ENCODE assay signal across 15 cellular contexts in the genomic region with DNA sequence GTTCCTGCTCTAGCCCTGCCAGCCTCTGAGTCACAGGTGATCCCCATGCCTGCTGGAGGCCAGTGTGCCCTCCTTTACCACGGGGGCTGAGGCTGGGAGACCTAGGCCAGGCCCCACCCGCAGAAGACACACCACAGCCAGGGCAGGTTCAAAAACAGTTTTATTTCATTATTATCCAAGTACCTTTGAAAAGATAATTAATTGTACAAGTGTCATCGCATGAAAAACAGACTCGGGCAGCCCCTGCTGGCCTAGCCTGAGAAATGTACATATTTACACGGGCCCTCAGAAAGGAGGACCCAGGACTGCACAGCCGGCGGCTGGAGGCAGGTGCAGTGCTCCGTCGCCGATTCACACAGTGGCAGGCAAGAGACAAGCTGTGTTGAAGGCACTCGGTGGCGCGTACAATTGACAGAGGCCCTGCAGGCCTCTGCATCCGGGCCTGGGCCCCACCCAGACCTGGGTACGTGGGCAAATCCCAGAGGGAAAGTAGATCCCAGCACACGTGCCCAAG. TPM values are rescaled to one million over a fixed set of nuclear protein-coding genes. Genes with fewer than 3 reads are reported as not detected.
DNase-seq lines count a peak whose midpoint lies in the region; TF ChIP-seq lines count a peak whose summit lies in the region.
"Had no signal": no experiment of that assay in that cellular context is flagged by ENCODE, and none has a peak within 500 bp of the region (broad histone marks: within the 10 kb centered on the region; RNA-seq: fewer than 3 reads in every experiment).

No MANE protein-coding gene starts in this region.

- H3K27ac Mint-ChIP-seq in activated T-helper 1 cell treated with anti-CD3 and anti-CD28 coated beads, Interleukin-12 subunit alpha, Interleukin-12 subunit beta, Interleukin-2, Interleukin-4 antibody, amounts not matched to agents 30 ng/mL and 10 ng/mL and 1 ng/mL, durations not matched to agents 14 hours and 24 hours and 36 hours, result no peak overlapping the region
- H3K27ac Mint-ChIP-seq: activated naive CD8-positive, alpha-beta T cell treated with anti-CD3 and anti-CD28 coated beads, Interleukin-2, amount 50 U/mL, for 24 hours; CD8-positive, alpha-beta memory T cell had no signal

- H3K4me3 Mint-ChIP-seq in activated T-helper 1 cell treated with anti-CD3 and anti-CD28 coated beads, Interleukin-12 subunit alpha, Interleukin-12 subunit beta, Interleukin-2, Interleukin-4 antibody, amounts not matched to agents 30 ng/mL and 10 ng/mL and 1 ng/mL, durations not matched to agents 14 hours and 24 hours and 36 hours, result no peak overlapping the region
- H3K4me3 Mint-ChIP-seq: activated naive CD8-positive, alpha-beta T cell treated with anti-CD3 and anti-CD28 coated beads, Interleukin-2, amount 50 U/mL, for 24 hours; CD8-positive, alpha-beta memory T cell; WTC11 had no signal

- no peak overlapping the region for H3K4me3 ChIP-seq in epithelial cell of proximal tubule (ENCODE audit: low read depth, low read length)
- H3K4me3 ChIP-seq in MM.1S (ENCODE audit: low read length), result no peak overlapping the region
- H3K4me3 ChIP-seq: smooth muscle cell had no signal

- no peaks in the 10 kb centered on the region for H3K79me2 ChIP-seq in MM.1S (ENCODE audit: low read length)

- TF ChIP-seq CTCF in epithelial cell of proximal tubule (conservative IDR thresholded peaks at IDR 0.05; ENCODE audit: low read depth, low read length) (peak; percentile 14), MM.1S (IDR thresholded peaks at IDR 0.05; ENCODE audit: low read length) (no peak)

- no peak overlapping the region for H3K9ac ChIP-seq in MM.1S (ENCODE audit: low read length)

- H3K9me3 ChIP-seq in MM.1S (replicated peaks; ENCODE audit: insufficient read depth, low read length), result no peaks in the 10 kb centered on the region

- no peaks in the 10 kb centered on the region for H3K4me1 Mint-ChIP-seq in activated T-helper 1 cell treated with anti-CD3 and anti-CD28 coated beads, Interleukin-12 subunit alpha, Interleukin-12 subunit beta, Interleukin-2, Interleukin-4 antibody, amounts not matched to agents 30 ng/mL and 10 ng/mL and 1 ng/mL, durations not matched to agents 14 hours and 24 hours and 36 hours (ENCODE audit: low read depth)
- H3K4me1 Mint-ChIP-seq: activated naive CD8-positive, alpha-beta T cell treated with anti-CD3 and anti-CD28 coated beads, Interleukin-2, amount 50 U/mL, for 24 hours; CD8-positive, alpha-beta memory T cell; WTC11 had no signal

- no peaks in the 10 kb centered on the region for H3K36me3 Mint-ChIP-seq in activated T-helper 1 cell treated with anti-CD3 and anti-CD28 coated beads, Interleukin-12 subunit alpha, Interleukin-12 subunit beta, Interleukin-2, Interleukin-4 antibody, amounts not matched to agents 30 ng/mL and 10 ng/mL and 1 ng/mL, durations not matched to agents 14 hours and 24 hours and 36 hours (ENCODE audit: low read depth)

- no peak overlapping the region for H2AFZ ChIP-seq in MM.1S (ENCODE audit: low read length)

- intact Hi-C loops in activated T-helper 1 cell treated with anti-CD3 and anti-CD28 coated beads, Interleukin-12 subunit alpha, Interleukin-12 subunit beta, Interleukin-2, Interleukin-4 antibody, amounts not matched to agents 30 ng/mL and 10 ng/mL and 1 ng/mL, durations not matched to agents 14 hours and 24 hours and 36 hours (cut with micrococcal nuclease), result no loop called here

- no peaks in the 10 kb centered on the region for H3K4me1 ChIP-seq in MM.1S (ENCODE audit: low read length)

- no peaks in the 10 kb centered on the region for H3K9me2 ChIP-seq in MM.1S (replicated peaks; ENCODE audit: insufficient read depth, low read length)

- no peaks in the 10 kb centered on the region for H3K27me3 Mint-ChIP-seq in activated T-helper 1 cell treated with anti-CD3 and anti-CD28 coated beads, Interleukin-12 subunit alpha, Interleukin-12 subunit beta, Interleukin-2, Interleukin-4 antibody, amounts not matched to agents 30 ng/mL and 10 ng/mL and 1 ng/mL, durations not matched to agents 14 hours and 24 hours and 36 hours (ENCODE audit: insufficient read depth)
- H3K27me3 Mint-ChIP-seq: activated naive CD8-positive, alpha-beta T cell treated with anti-CD3 and anti-CD28 coated beads, Interleukin-2, amount 50 U/mL, for 24 hours; CD8-positive, alpha-beta memory T cell had no signal

- H3K36me3 ChIP-seq in MM.1S (replicated peaks; ENCODE audit: insufficient read depth, low read length), result no peaks in the 10 kb centered on the region

- H3K4me2 ChIP-seq in MM.1S (ENCODE audit: low read depth, low read length), result no peak overlapping the region
- H3K4me2 ChIP-seq: smooth muscle cell had no signal

- H4K20me1 ChIP-seq in MM.1S (ENCODE audit: insufficient read depth, low read length), result no peaks in the 10 kb centered on the region

- no peaks in the 10 kb centered on the region for H3K9me3 Mint-ChIP-seq in activated T-helper 1 cell treated with anti-CD3 and anti-CD28 coated beads, Interleukin-12 subunit alpha, Interleukin-12 subunit beta, Interleukin-2, Interleukin-4 antibody, amounts not matched to agents 30 ng/mL and 10 ng/mL and 1 ng/mL, durations not matched to agents 14 hours and 24 hours and 36 hours
- H3K9me3 Mint-ChIP-seq: activated naive CD8-positive, alpha-beta T cell treated with anti-CD3 and anti-CD28 coated beads, Interleukin-2, amount 50 U/mL, for 24 hours; CD8-positive, alpha-beta memory T cell; WTC11 had no signal

- H3K27me3 ChIP-seq in MM.1S (replicated peaks; ENCODE audit: insufficient read depth, low read length), result no peaks in the 10 kb centered on the region

- H3K27ac ChIP-seq in MM.1S (ENCODE audit: low read length), result no peak overlapping the region

- H3F3A ChIP-seq in MM.1S (ENCODE audit: insufficient read depth, low read length), result no peaks in the 10 kb centered on the region

- DNase-seq in DMS53 (lab: John Stamatoyannopoulos, UW), result peak; percentile 88
- peak; percentile 52 for DNase-seq in NCI-H1092 (lab: John Stamatoyannopoulos, UW)
- peak; percentile 65 for DNase-seq in NCI-H345 treated with DMSO at 0.1 percent for 48 hours (lab: John Stamatoyannopoulos, UW; ENCODE audit: unreplicated experiment)
- no peak for DNase-seq in epithelial cell of proximal tubule (ENCODE audit: low read depth)
- DNase-seq in activated T-helper 1 cell treated with anti-CD3 and anti-CD28 coated beads, Interleukin-12 subunit alpha, Interleukin-12 subunit beta, Interleukin-2, Interleukin-4 antibody, amounts not matched to agents 30 ng/mL and 10 ng/mL and 1 ng/mL, durations not matched to agents 14 hours and 24 hours and 36 hours (ENCODE audit: low spot score), result no peak
- no peak for DNase-seq in MM.1S
- DNase-seq in CD1c-positive myeloid dendritic cell (ENCODE audit: extremely low spot score), result no peak
- DNase-seq: activated naive CD8-positive, alpha-beta T cell treated with anti-CD3 and anti-CD28 coated beads, Interleukin-2, amount 50 U/mL, for 24 hours; CD8-positive, alpha-beta memory T cell; cortex of kidney; IMR-90; NCI-H82 had no signal

RNA-seq across cellular contexts. Expression of a gene that starts 4.4 kb away (rescaled TPM):
- not detected in 2 replicates for total RNA-seq in epithelial cell of proximal tubule
- total RNA-seq in activated T-helper 1 cell treated with anti-CD3 and anti-CD28 coated beads, Interleukin-12 subunit alpha, Interleukin-12 subunit beta, Interleukin-2, Interleukin-4 antibody, amounts not matched to agents 30 ng/mL and 10 ng/mL and 1 ng/mL, durations not matched to agents 14 hours and 24 hours and 36 hours, result not detected in 2 replicates
- total RNA-seq: CD8-positive, alpha-beta memory T cell; IMR-90 had no signal

RNA-seq across cellular contexts. Expression of a gene that starts 7.0 kb away (rescaled TPM):
- total RNA-seq in epithelial cell of proximal tubule, result 0.29 TPM in 1 of 2 replicates, not detected in the other
- not detected in 2 replicates for total RNA-seq in activated T-helper 1 cell treated with anti-CD3 and anti-CD28 coated beads, Interleukin-12 subunit alpha, Interleukin-12 subunit beta, Interleukin-2, Interleukin-4 antibody, amounts not matched to agents 30 ng/mL and 10 ng/mL and 1 ng/mL, durations not matched to agents 14 hours and 24 hours and 36 hours
- total RNA-seq: CD8-positive, alpha-beta memory T cell; subcutaneous adipose tissue had no signal

RNA-seq across cellular contexts. Expression of a gene that starts 11.6 kb away (rescaled TPM):
- 1.0 TPM in 1 of 2 replicates, not detected in the other for total RNA-seq in epithelial cell of proximal tubule
- 0.18 and 0.29 TPM in 2 replicates for total RNA-seq in activated T-helper 1 cell treated with anti-CD3 and anti-CD28 coated beads, Interleukin-12 subunit alpha, Interleukin-12 subunit beta, Interleukin-2, Interleukin-4 antibody, amounts not matched to agents 30 ng/mL and 10 ng/mL and 1 ng/mL, durations not matched to agents 14 hours and 24 hours and 36 hours

RNA-seq across cellular contexts. Expression of a gene that starts 52.7 kb away (rescaled TPM):
- 67.3 and 87.6 TPM in 2 replicates for total RNA-seq in epithelial cell of proximal tubule
- 18.0 and 21.2 TPM in 2 replicates for total RNA-seq in activated T-helper 1 cell treated with anti-CD3 and anti-CD28 coated beads, Interleukin-12 subunit alpha, Interleukin-12 subunit beta, Interleukin-2, Interleukin-4 antibody, amounts not matched to agents 30 ng/mL and 10 ng/mL and 1 ng/mL, durations not matched to agents 14 hours and 24 hours and 36 hours

RNA-seq across cellular contexts. Expression of a gene that starts 58.1 kb away (rescaled TPM):
- total RNA-seq in epithelial cell of proximal tubule, result 49.3 and 77.6 TPM in 2 replicates
- total RNA-seq in activated T-helper 1 cell treated with anti-CD3 and anti-CD28 coated beads, Interleukin-12 subunit alpha, Interleukin-12 subunit beta, Interleukin-2, Interleukin-4 antibody, amounts not matched to agents 30 ng/mL and 10 ng/mL and 1 ng/mL, durations not matched to agents 14 hours and 24 hours and 36 hours, result 77.7 and 83.0 TPM in 2 replicates

Comparison
In these comparisons a context has a peak if more than half of its experiments do, and no peak if none do; other contexts are left out.
1. DNase-seq: peak in DMS53 (single experiment), NCI-H1092 (single experiment) and NCI-H345 treated with DMSO at 0.1 percent for 48 hours (single experiment); none in epithelial cell of proximal tubule (single experiment), activated T-helper 1 cell treated with anti-CD3 and anti-CD28 coated beads, Interleukin-12 subunit alpha, Interleukin-12 subunit beta, Interleukin-2, Interleukin-4 antibody, amounts not matched to agents 30 ng/mL and 10 ng/mL and 1 ng/mL, durations not matched to agents 14 hours and 24 hours and 36 hours (single experiment), MM.1S (single experiment) and CD1c-positive myeloid dendritic cell (single experiment).